Comparison of ENCODE assay signal across 9 cellular contexts in genomic region chr2:100416397-100416938, GRCh38. TPM values are rescaled to one million over a fixed set of nuclear protein-coding genes. Genes with fewer than 3 reads are reported as not detected.
A peak's percentile ranks its signal among the peaks of the same experiment; 100 is the strongest.
DNase-seq lines count a peak whose midpoint lies in the region; ATAC-seq and TF ChIP-seq lines count a peak whose summit lies in the region.
"Had no signal": no experiment of that assay in that cellular context is flagged by ENCODE, and none has a peak within 500 bp of the region (broad histone marks: within the 10 kb centered on the region; RNA-seq: fewer than 3 reads in every experiment).

No MANE protein-coding gene starts in this region.

- DNase-seq in GM12865 (ENCODE audit: low read depth) = peak; percentile 5
- DNase-seq in foreskin fibroblast = no peak
- DNase-seq in retinal pigment epithelial cell (ENCODE audit: low read depth) = no peak
- DNase-seq in GF-D8 (lab: John Stamatoyannopoulos, UW) = no peak
- DNase-seq in medulla oblongata (ENCODE audit: extremely low spot score) = no peak
- DNase-seq in omental fat pad (ENCODE audit: low spot score) = no peak

- H3K4me3 ChIP-seq in GM12865 (ENCODE audit: low read depth, low read length) (peak overlapping the region; percentile 86), foreskin fibroblast (ENCODE audit: low read depth in 1 of 2, low read length in 2 of 2) (peak overlapping the region; percentile 56 to 76), retinal pigment epithelial cell (ENCODE audit: low read length) (peak overlapping the region; percentile 70)

- ATAC-seq in SK-N-SH treated with all-trans-retinoic acid at 6 μM for 48 hours = peak; percentile 48
- no peak for ATAC-seq in HG03469 (IDR thresholded peaks at IDR 0.05; ENCODE audit: unreplicated experiment)
- no peak for ATAC-seq in omental fat pad (ENCODE audit: low FRiP score)

- TF ChIP-seq CTCF in GM12865 (IDR thresholded peaks at IDR 0.05; ENCODE audit: insufficient read depth, low read depth, low read length, missing control alignments) (no peak), foreskin fibroblast (IDR thresholded peaks at IDR 0.05; ENCODE audit: low read depth, low read length) (no peak), retinal pigment epithelial cell (conservative IDR thresholded peaks at IDR 0.05; ENCODE audit: low read depth, low read length) (no peak), omental fat pad (IDR thresholded peaks at IDR 0.05) (no peak)

TF ChIP-seq in SK-N-SH treated with all-trans-retinoic acid at 6 μM for 48 hours, 23 proteins besides CTCF, POLR2A, EP300 and RAD21:
- TF ChIP-seq ZFP3 (CRISPR knock-in tag; IDR thresholded peaks at IDR 0.05) (no peak), SNAI2 (CRISPR knock-in tag; IDR thresholded peaks at IDR 0.05) (no peak), BACH2 (CRISPR knock-in tag; IDR thresholded peaks at IDR 0.05; ENCODE audit: borderline replicate concordance) (no peak), ZNF8 (CRISPR knock-in tag; IDR thresholded peaks at IDR 0.05) (no peak), ZNF565 (CRISPR knock-in tag; conservative IDR thresholded peaks at IDR 0.05; ENCODE audit: low read depth) (no peak), ESRRG (CRISPR knock-in tag; IDR thresholded peaks at IDR 0.05) (no peak), ZC3H10 (CRISPR knock-in tag; IDR thresholded peaks at IDR 0.05) (no peak), TCF4 (CRISPR knock-in tag; IDR thresholded peaks at IDR 0.05; ENCODE audit: borderline replicate concordance) (no peak), PPARA (CRISPR knock-in tag; IDR thresholded peaks at IDR 0.05; ENCODE audit: borderline replicate concordance) (no peak), PATZ1 (CRISPR knock-in tag; IDR thresholded peaks at IDR 0.05; ENCODE audit: borderline replicate concordance) (no peak), CSDC2 (CRISPR knock-in tag; IDR thresholded peaks at IDR 0.05) (no peak), ZNF70 (CRISPR knock-in tag; IDR thresholded peaks at IDR 0.05) (no peak), OSR1 (CRISPR knock-in tag; IDR thresholded peaks at IDR 0.05) (no peak), CSRNP3 (CRISPR knock-in tag; IDR thresholded peaks at IDR 0.05) (no peak), ISL1 (CRISPR knock-in tag; IDR thresholded peaks at IDR 0.05) (no peak), ZFP30 (CRISPR knock-in tag; IDR thresholded peaks at IDR 0.05) (no peak), CREB5 (CRISPR knock-in tag; IDR thresholded peaks at IDR 0.05; ENCODE audit: low read depth) (no peak), RARB (CRISPR knock-in tag; IDR thresholded peaks at IDR 0.05) (no peak), POU6F1 (CRISPR knock-in tag; IDR thresholded peaks at IDR 0.05; ENCODE audit: borderline replicate concordance, low read depth) (no peak), TSHZ2 (CRISPR knock-in tag; IDR thresholded peaks at IDR 0.05) (no peak)

RNA-seq across cellular contexts. Expression of gene CHST10, which starts 1.0 kb away (rescaled TPM):
- total RNA-seq in omental fat pad = 10 to 100 TPM in 2 of 4 donors, 1 to 10 TPM in 2; 6.9 to 13.2 (median 9.5) TPM

RNA-seq across cellular contexts. Expression of gene NMS, which starts 53.8 kb away (rescaled TPM):
- not detected for total RNA-seq in omental fat pad
- total RNA-seq: left cardiac atrium had no signal
